In the genomic region with DNA sequence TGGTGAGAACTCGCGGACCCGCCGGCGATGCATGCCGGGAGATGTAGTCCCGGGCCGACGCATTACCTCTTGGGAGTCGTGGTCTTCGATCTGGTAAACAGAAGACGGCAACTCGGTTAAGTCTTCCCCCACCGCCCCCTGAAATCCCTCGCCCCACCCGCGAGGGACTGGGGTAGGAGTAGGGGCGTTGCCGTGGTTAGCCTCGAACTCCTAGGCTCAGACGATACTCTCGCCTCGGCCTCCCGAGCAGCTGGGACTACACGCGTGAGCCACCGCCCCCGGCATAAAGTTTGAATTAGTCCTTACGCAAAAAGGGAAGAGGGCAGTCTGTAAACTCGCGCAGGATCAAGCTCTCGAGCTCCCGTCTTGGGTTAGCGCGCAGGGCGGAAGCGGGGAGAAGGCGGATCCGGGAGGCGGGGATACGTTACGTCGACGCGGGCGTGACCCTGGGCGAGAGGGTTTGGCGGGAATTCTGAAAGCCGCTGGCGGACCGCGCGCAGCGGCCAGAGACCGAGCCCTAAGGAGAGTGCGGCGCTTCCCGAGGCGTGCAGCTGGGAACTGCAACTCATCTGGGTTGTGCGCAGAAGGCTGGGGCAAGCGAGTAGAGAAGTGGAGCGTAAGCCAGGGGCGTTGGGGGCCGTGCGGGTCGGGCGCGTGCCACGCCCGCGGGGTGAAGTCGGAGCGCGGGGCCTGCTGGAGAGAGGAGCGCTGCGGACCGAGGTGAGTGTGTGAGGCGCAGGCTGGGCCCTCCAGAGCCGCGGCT, we compare ENCODE assay signal across 1 cellular context.
A peak's percentile ranks its signal among the peaks of the same experiment; 100 is the strongest.
TF ChIP-seq lines count a peak whose summit lies in the region.

RAD51 (plus strand) TSS at position 469 of the 763 bp plus-strand sequence. CDS start 3,585 bp downstream, outside the sequence.

TF ChIP-seq in K562, 482 proteins besides CTCF, POLR2A, EP300 and RAD21 (continued from another document and continues in another):
- TF ChIP-seq POLR3A (IDR thresholded peaks at IDR 0.05; ENCODE audit: borderline replicate concordance, extremely low read depth, insufficient read depth, insufficient read length), result no peak
- TF ChIP-seq ZSCAN29 (IDR thresholded peaks at IDR 0.05), result no peak
- TF ChIP-seq RB1 (IDR thresholded peaks at IDR 0.05; ENCODE audit: low read depth), result no peak; the same call in 1 of the 2 replicates
- no peak for TF ChIP-seq NCOA2 (IDR thresholded peaks at IDR 0.05; ENCODE audit: partially characterized antibody in 2 of 2)
- TF ChIP-seq CAMTA2 (CRISPR knock-in tag; conservative IDR thresholded peaks at IDR 0.05), result no peak
- TF ChIP-seq ATF7 (IDR thresholded peaks at IDR 0.05), result peak; percentile 78
- TF ChIP-seq POLR2AphosphoS2 (IDR thresholded peaks at IDR 0.05; ENCODE audit: low read length), result peak; percentile 58; the same call in 1 of the 2 replicates
- no peak for TF ChIP-seq ZNF79 (CRISPR knock-in tag; IDR thresholded peaks at IDR 0.05; ENCODE audit: low read depth)
- TF ChIP-seq CTBP1 (IDR thresholded peaks at IDR 0.05; ENCODE audit: borderline replicate concordance), result peak; percentile 60; the same call in 1 of the 2 replicates
- no peak for TF ChIP-seq BRD9 (IDR thresholded peaks at IDR 0.05; ENCODE audit: low read depth, partially characterized antibody)
- TF ChIP-seq ZFX (CRISPR knock-in tag; IDR thresholded peaks at IDR 0.05), result peak; percentile 89
- no peak for TF ChIP-seq TRIM28 (IDR thresholded peaks at IDR 0.05)
- TF ChIP-seq SMC3 (conservative IDR thresholded peaks at IDR 0.05; ENCODE audit: insufficient read depth, low read depth, low read length), result no peak
- TF ChIP-seq ELF2 (CRISPR knock-in tag; IDR thresholded peaks at IDR 0.05), result peak; percentile 77; the same call in 1 of the 2 replicates
- TF ChIP-seq, protein P1, sequence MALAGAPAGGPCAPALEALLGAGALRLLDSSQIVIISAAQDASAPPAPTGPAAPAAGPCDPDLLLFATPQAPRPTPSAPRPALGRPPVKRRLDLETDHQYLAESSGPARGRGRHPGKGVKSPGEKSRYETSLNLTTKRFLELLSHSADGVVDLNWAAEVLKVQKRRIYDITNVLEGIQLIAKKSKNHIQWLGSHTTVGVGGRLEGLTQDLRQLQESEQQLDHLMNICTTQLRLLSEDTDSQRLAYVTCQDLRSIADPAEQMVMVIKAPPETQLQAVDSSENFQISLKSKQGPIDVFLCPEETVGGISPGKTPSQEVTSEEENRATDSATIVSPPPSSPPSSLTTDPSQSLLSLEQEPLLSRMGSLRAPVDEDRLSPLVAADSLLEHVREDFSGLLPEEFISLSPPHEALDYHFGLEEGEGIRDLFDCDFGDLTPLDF (CRISPR knock-in tag; IDR thresholded peaks at IDR 0.05), result peak; percentile 97
- TF ChIP-seq TGIF2 (CRISPR knock-in tag; IDR thresholded peaks at IDR 0.05), result peak; percentile 88; the same call in 1 of the 2 replicates
- TF ChIP-seq ZBTB2 (IDR thresholded peaks at IDR 0.05), result peak; percentile 60; the same call in 1 of the 2 replicates
- TF ChIP-seq NR1H2 (CRISPR knock-in tag; IDR thresholded peaks at IDR 0.05), result no peak
- no peak for TF ChIP-seq NFYB (IDR thresholded peaks at IDR 0.05; ENCODE audit: extremely low read depth, insufficient read length)
- TF ChIP-seq, protein P2, sequence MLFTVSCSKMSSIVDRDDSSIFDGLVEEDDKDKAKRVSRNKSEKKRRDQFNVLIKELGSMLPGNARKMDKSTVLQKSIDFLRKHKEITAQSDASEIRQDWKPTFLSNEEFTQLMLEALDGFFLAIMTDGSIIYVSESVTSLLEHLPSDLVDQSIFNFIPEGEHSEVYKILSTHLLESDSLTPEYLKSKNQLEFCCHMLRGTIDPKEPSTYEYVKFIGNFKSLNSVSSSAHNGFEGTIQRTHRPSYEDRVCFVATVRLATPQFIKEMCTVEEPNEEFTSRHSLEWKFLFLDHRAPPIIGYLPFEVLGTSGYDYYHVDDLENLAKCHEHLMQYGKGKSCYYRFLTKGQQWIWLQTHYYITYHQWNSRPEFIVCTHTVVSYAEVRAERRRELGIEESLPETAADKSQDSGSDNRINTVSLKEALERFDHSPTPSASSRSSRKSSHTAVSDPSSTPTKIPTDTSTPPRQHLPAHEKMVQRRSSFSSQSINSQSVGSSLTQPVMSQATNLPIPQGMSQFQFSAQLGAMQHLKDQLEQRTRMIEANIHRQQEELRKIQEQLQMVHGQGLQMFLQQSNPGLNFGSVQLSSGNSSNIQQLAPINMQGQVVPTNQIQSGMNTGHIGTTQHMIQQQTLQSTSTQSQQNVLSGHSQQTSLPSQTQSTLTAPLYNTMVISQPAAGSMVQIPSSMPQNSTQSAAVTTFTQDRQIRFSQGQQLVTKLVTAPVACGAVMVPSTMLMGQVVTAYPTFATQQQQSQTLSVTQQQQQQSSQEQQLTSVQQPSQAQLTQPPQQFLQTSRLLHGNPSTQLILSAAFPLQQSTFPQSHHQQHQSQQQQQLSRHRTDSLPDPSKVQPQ (CRISPR knock-in tag; IDR thresholded peaks at IDR 0.05; ENCODE audit: borderline replicate concordance), result no peak
- TF ChIP-seq RUNX1 (IDR thresholded peaks at IDR 0.05; ENCODE audit: low read depth), result no peak
- TF ChIP-seq ZC3H8 (IDR thresholded peaks at IDR 0.05), result no peak
- no peak for TF ChIP-seq HDGF (IDR thresholded peaks at IDR 0.05)
- TF ChIP-seq ZNF124 (CRISPR knock-in tag; IDR thresholded peaks at IDR 0.05), result no peak
- no peak for TF ChIP-seq IRF1 (CRISPR knock-in tag; IDR thresholded peaks at IDR 0.05; ENCODE audit: borderline replicate concordance)
- no peak for TF ChIP-seq ZNF696 (CRISPR knock-in tag; conservative IDR thresholded peaks at IDR 0.05)
- TF ChIP-seq, protein P3, sequence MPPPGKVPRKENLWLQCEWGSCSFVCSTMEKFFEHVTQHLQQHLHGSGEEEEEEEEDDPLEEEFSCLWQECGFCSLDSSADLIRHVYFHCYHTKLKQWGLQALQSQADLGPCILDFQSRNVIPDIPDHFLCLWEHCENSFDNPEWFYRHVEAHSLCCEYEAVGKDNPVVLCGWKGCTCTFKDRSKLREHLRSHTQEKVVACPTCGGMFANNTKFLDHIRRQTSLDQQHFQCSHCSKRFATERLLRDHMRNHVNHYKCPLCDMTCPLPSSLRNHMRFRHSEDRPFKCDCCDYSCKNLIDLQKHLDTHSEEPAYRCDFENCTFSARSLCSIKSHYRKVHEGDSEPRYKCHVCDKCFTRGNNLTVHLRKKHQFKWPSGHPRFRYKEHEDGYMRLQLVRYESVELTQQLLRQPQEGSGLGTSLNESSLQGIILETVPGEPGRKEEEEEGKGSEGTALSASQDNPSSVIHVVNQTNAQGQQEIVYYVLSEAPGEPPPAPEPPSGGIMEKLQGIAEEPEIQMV (tag; conservative IDR thresholded peaks at IDR 0.05; ENCODE audit: low read depth), result peak; percentile 90
- TF ChIP-seq JUND (IDR thresholded peaks at IDR 0.05; ENCODE audit: borderline replicate concordance, low read depth, low read length), result 0 out of 2 replicates have a peak, but pooled peaks have one; percentile 35
- peak; percentile 25; the same call in 1 of the 3 replicates for TF ChIP-seq JUND (tag; IDR thresholded peaks at IDR 0.05; ENCODE audit: borderline replicate concordance, low read depth, low read length)
- TF ChIP-seq MGA (IDR thresholded peaks at IDR 0.05), result peak; percentile 92
- peak; percentile 47 for TF ChIP-seq PCBP1 (IDR thresholded peaks at IDR 0.05; ENCODE audit: low read depth, low read length, poor library complexity, severe bottlenecking)
- peak; percentile 29 for TF ChIP-seq ASH1L (IDR thresholded peaks at IDR 0.05; ENCODE audit: borderline replicate concordance, low read depth, partially characterized antibody)
- TF ChIP-seq NBN (IDR thresholded peaks at IDR 0.05; ENCODE audit: low read depth), result no peak; the same call in 1 of the 2 replicates
- no peak for TF ChIP-seq ZNF184 (CRISPR knock-in tag; IDR thresholded peaks at IDR 0.05)
- TF ChIP-seq PTRF (tag; IDR thresholded peaks at IDR 0.05), result no peak
- no peak for TF ChIP-seq PURB (CRISPR knock-in tag; IDR thresholded peaks at IDR 0.05; ENCODE audit: low read depth)
- no peak for TF ChIP-seq ZSCAN32 (CRISPR knock-in tag; IDR thresholded peaks at IDR 0.05)
